In genomic region chr2:236579746-236580315, GRCh38 we compare ENCODE assay signal across 17 cellular contexts. TPM values are rescaled to one million over a fixed set of nuclear protein-coding genes. Genes with fewer than 3 reads are reported as not detected.
DNase-seq lines count a peak whose midpoint lies in the region; ATAC-seq, FAIRE-seq and TF ChIP-seq lines count a peak whose summit lies in the region.
"Had no signal": no experiment of that assay in that cellular context is flagged by ENCODE, and none has a peak within 500 bp of the region (broad histone marks: within the 10 kb centered on the region; RNA-seq: fewer than 3 reads in every experiment).

No MANE protein-coding gene starts in this region.

- peaks cover 2% of the 10 kb centered on the region; the same call in 1 of the 2 replicates for H3K27me3 ChIP-seq in IMR-90 (ENCODE audit: control insufficient read depth, insufficient read depth, low read length)
- no peaks in the 10 kb centered on the region for H3K27me3 ChIP-seq in GM12878 (replicated peaks in 1 of 2; ENCODE audit: control insufficient read depth in 2 of 2, insufficient read depth in 2 of 2, low read length in 1 of 2)
- no peaks in the 10 kb centered on the region for H3K27me3 ChIP-seq in gastrocnemius medialis
- H3K27me3 ChIP-seq: dorsolateral prefrontal cortex, Peyer's patch had no signal

- no peak overlapping the region for H4K5ac ChIP-seq in IMR-90 (ENCODE audit: low read depth, low read length)

- DNase-seq in IMR-90 (no peak), GM12878 (ENCODE audit: low read depth, low spot score) (no peak), left ventricle myocardium superior (no peak), gastrocnemius medialis (no peak), NCI-H345 treated with DMSO at 0.1 percent for 48 hours (lab: John Stamatoyannopoulos, UW; ENCODE audit: unreplicated experiment) (no peak), NOMO-1 treated with DMSO at 0.1 percent for 48 hours (lab: John Stamatoyannopoulos, UW; ENCODE audit: unreplicated experiment) (no peak)
- DNase-seq: activated CD4-positive, alpha-beta T cell treated with anti-CD3 and anti-CD28 coated beads, Interleukin-2, amount 50 U/mL, for 1 hour; activated naive CD4-positive, alpha-beta T cell treated with anti-CD3 and anti-CD28 coated beads, Interleukin-2, amount 10 ng/mL, durations not matched to agents 7 days and 5 days; activated T-cell treated with anti-CD3 and anti-CD28 coated beads for 4 hours; COR-L47; MV-4-11; NCI-H2081; Peyer's patch had no signal

- BruUV-seq in IMR-90 (replicated peaks; lab: Mats Ljungman, UMichigan), result no TSS peak
- no TSS peak for BruUV-seq in GM12878 (replicated peaks; lab: Mats Ljungman, UMichigan)

- in situ Hi-C loops in IMR-90 (cut with MboI; ENCODE audit: low sequenced_read_pairs), result no loop called here
- in situ Hi-C loops in GM12878 (cut with MboI), result no loop called here
- in situ Hi-C loops in gastrocnemius medialis (cut with MboI; ENCODE audit: low sequenced_read_pairs in 4 of 4), result no loop called here

- no peak overlapping the region for H3K9ac ChIP-seq in IMR-90 (ENCODE audit: low read depth, low read length)
- no peak overlapping the region for H3K9ac ChIP-seq in GM12878 (ENCODE audit: control insufficient read depth, insufficient read depth, low read length)

- H3K36me3 ChIP-seq in IMR-90 (ENCODE audit: control insufficient read depth, insufficient read depth, low read length), result no peaks in the 10 kb centered on the region
- peaks cover 7 to 11% of the 10 kb centered on the region in 2 experiments; a peak in 3 of 4 replicates for H3K36me3 ChIP-seq in GM12878 (ENCODE audit: control insufficient read depth in 2 of 2, insufficient read depth in 2 of 2, low read length in 1 of 2)
- H3K36me3 ChIP-seq in gastrocnemius medialis, result peaks cover 2 to 13% of the 10 kb centered on the region in 2 donors

- no peak overlapping the region for H3K14ac ChIP-seq in IMR-90 (replicated peaks; ENCODE audit: low read depth, low read length)

- H3K4ac ChIP-seq in IMR-90 (ENCODE audit: low read depth, low read length), result no peak overlapping the region

- POLR2A ChIA-PET in IMR-90 (lab: Charles Lee; ENCODE audit: unreplicated experiment), result no interaction called here
- POLR2A ChIA-PET in GM12878 (lab: Charles Lee), result no interaction called here

- TF ChIP-seq RAD21 in IMR-90 (IDR thresholded peaks at IDR 0.05; ENCODE audit: low read length), result no peak
- no peak for TF ChIP-seq RAD21 in GM12878 (IDR thresholded peaks at IDR 0.05; ENCODE audit: insufficient read depth, low read depth, low read length)

- H3K9me1 ChIP-seq in IMR-90 (ENCODE audit: insufficient read depth, low read length), result no peaks in the 10 kb centered on the region

- 39% methylated on average over 7 of the region's 9 CpGs; no CpG with 5 or more reads in 1 of the 2 experiments for WGBS in IMR-90 (ENCODE audit: extremely low coverage in 2 of 2, insufficient read length in 1 of 2), 2 experiments
- WGBS in GM12878 (ENCODE audit: insufficient coverage, insufficient replicate concordance, low lambda C conversion rate, missing lambda C conversion rate), result 92% methylated on average over 9 of the region's 9 CpGs

- no peaks in the 10 kb centered on the region for H3K4me1 ChIP-seq in IMR-90 (ENCODE audit: control insufficient read depth, insufficient read depth, low read length)
- H3K4me1 ChIP-seq in GM12878 (ENCODE audit: control insufficient read depth, insufficient read depth, low read length), result peaks cover 3% of the 10 kb centered on the region; the same call in 1 of the 2 replicates
- peaks cover 5 to 23% of the 10 kb centered on the region in 2 donors for H3K4me1 ChIP-seq in gastrocnemius medialis

- H2BK120ac ChIP-seq in IMR-90 (ENCODE audit: low read depth, low read length), result no peak overlapping the region

- H3K9me3 ChIP-seq in IMR-90 (ENCODE audit: control insufficient read depth, insufficient read depth, low read length) (peaks cover 2% of the 10 kb centered on the region), GM12878 (replicated peaks; ENCODE audit: control insufficient read depth, insufficient read depth, low read length) (no peaks in the 10 kb centered on the region; the same call in 2 of the 3 replicates), gastrocnemius medialis (no peaks in the 10 kb centered on the region)
- H3K9me3 ChIP-seq: Peyer's patch had no signal

- H2AFZ ChIP-seq in IMR-90 (replicated peaks; ENCODE audit: low read length, poor library complexity) (no peak overlapping the region), GM12878 (ENCODE audit: control insufficient read depth, low read depth, low read length) (no peak overlapping the region)

- H3K79me2 ChIP-seq in GM12878 (ENCODE audit: control insufficient read depth, insufficient read depth, low read length), result peaks cover 6% of the 10 kb centered on the region

- H2AK5ac ChIP-seq in IMR-90 (ENCODE audit: low read depth, low read length), result no peak overlapping the region

- no peak overlapping the region for H3K18ac ChIP-seq in IMR-90 (ENCODE audit: low read depth, low read length)

- TF ChIP-seq EP300 in GM12878 (IDR thresholded peaks at IDR 0.05; ENCODE audit: borderline replicate concordance in 1 of 2, control insufficient read depth in 1 of 2, low read depth in 2 of 2, low read length in 2 of 2), result no peak

- dilution Hi-C loops in IMR-90 (cut with HindIII; ENCODE audit: low sequenced_read_pairs, unreplicated experiment), result no loop called here

- H4K8ac ChIP-seq in IMR-90 (ENCODE audit: low read depth in 2 of 2, low read length in 2 of 2), result no peak overlapping the region

- no peaks in the 10 kb centered on the region for H3K79me1 ChIP-seq in IMR-90 (ENCODE audit: low read depth in 1 of 2, low read length in 2 of 2)

- H3K4me2 ChIP-seq in IMR-90 (ENCODE audit: low read depth, low read length) (no peak overlapping the region), GM12878 (ENCODE audit: control insufficient read depth, insufficient read depth) (no peak overlapping the region)

- H3K56ac ChIP-seq in IMR-90 (ENCODE audit: extremely low read depth, insufficient read depth, low read length), result no peak overlapping the region

- FAIRE-seq in GM12878 (lab: Jason Lieb, UNC), result no peak
- FAIRE-seq: islet of Langerhans had no signal

- H2AK9ac ChIP-seq in IMR-90 (replicated peaks; ENCODE audit: low read depth, low read length, poor library complexity), result no peak overlapping the region

- ATAC-seq in IMR-90 (ENCODE audit: low read depth) (no peak), GM12878 (no peak), left ventricle myocardium superior (peak; percentile 50), gastrocnemius medialis (peak in 1 of 2 donors; percentile 13), GM18517 (IDR thresholded peaks at IDR 0.05; ENCODE audit: unreplicated experiment) (no peak), HG02885 (IDR thresholded peaks at IDR 0.05; ENCODE audit: poor library complexity, unreplicated experiment) (no peak)

- CTCF ChIA-PET in IMR-90 (lab: Yijun Ruan, JAX), result no interaction called here
- CTCF ChIA-PET in GM12878 (lab: Yijun Ruan, JAX), result interaction anchor here (1.4 kb wide), 1 partner anchor 67 kb away, joined by 4 read pairs; no protein-coding TSS in a partner anchor

- no peaks in the 10 kb centered on the region for H4K20me1 ChIP-seq in IMR-90 (ENCODE audit: insufficient read depth, low read length)
- H4K20me1 ChIP-seq in GM12878 (ENCODE audit: control insufficient read depth, insufficient read depth), result no peaks in the 10 kb centered on the region

- H3K4me3 ChIP-seq in IMR-90 (ENCODE audit: insufficient read depth, low read depth, low read length) (no peak overlapping the region), GM12878 (no peak overlapping the region), gastrocnemius medialis (no peak overlapping the region)
- H3K4me3 ChIP-seq: dorsolateral prefrontal cortex, Peyer's patch had no signal

- TF ChIP-seq CTCF in IMR-90 (conservative IDR thresholded peaks at IDR 0.05; ENCODE audit: low read depth, low read length), result no peak
- no peak for TF ChIP-seq CTCF in GM12878 (IDR thresholded peaks at IDR 0.05 in 2 of 3, conservative IDR thresholded peaks at IDR 0.05 in 1 of 3; ENCODE audit: control insufficient read depth in 2 of 3, extremely low read depth in 1 of 3, insufficient read depth in 1 of 3, low read depth in 3 of 3, low read length in 3 of 3)
- TF ChIP-seq CTCF in gastrocnemius medialis (IDR thresholded peaks at IDR 0.05 in 4 of 5, conservative IDR thresholded peaks at IDR 0.05 in 1 of 5), result no peak

- intact Hi-C loops in IMR-90 (cut with micrococcal nuclease) (no loop called here), GM12878 (cut with micrococcal nuclease; ENCODE audit: unreplicated experiment) (no loop called here), left ventricle myocardium superior (cut with micrococcal nuclease) (loop anchor here (10.0 kb wide), 2 partner anchors 95 to 155 kb away; no protein-coding TSS in a partner anchor), gastrocnemius medialis (cut with DNase I; ENCODE audit: low total_unique reads) (no loop called here)

- TF ChIP-seq POLR2A in IMR-90 (IDR thresholded peaks at IDR 0.05; ENCODE audit: low read depth, low read length), result no peak
- no peak for TF ChIP-seq POLR2A in GM12878 (IDR thresholded peaks at IDR 0.05; ENCODE audit: low read depth, low read length)
- no peak for TF ChIP-seq POLR2A in gastrocnemius medialis (IDR thresholded peaks at IDR 0.05)

- no peak overlapping the region for H4K91ac ChIP-seq in IMR-90 (ENCODE audit: insufficient read depth, low read depth, low read length)

- H3K27ac ChIP-seq in IMR-90 (ENCODE audit: insufficient read depth, low read length), result no peak overlapping the region
- no peak overlapping the region for H3K27ac ChIP-seq in GM12878 (ENCODE audit: control insufficient read depth, insufficient read depth)
- peak overlapping the region; percentile 10 to 76 (median 22) for H3K27ac ChIP-seq in gastrocnemius medialis

- no peak overlapping the region for H2BK15ac ChIP-seq in IMR-90 (ENCODE audit: low read depth, low read length)

- H2BK5ac ChIP-seq in IMR-90 (ENCODE audit: low read depth, low read length, poor library complexity, severe bottlenecking), result no peak overlapping the region

- H3K23ac ChIP-seq in IMR-90 (ENCODE audit: low read depth, low read length), result no peak overlapping the region

- RAD21 ChIA-PET in GM12878 (lab: Charles Lee; ENCODE audit: unreplicated experiment), result no interaction called here

- SMC1A ChIA-PET in GM12878 (lab: Charles Lee; ENCODE audit: uncharacterized antibody, unreplicated experiment), result interaction anchor here (1.4 to 1.5 kb wide), 2 partner anchors 10 to 67 kb away, joined by 3 to 6 read pairs; partner anchors contain the start of gene ACKR3

- H2BK20ac ChIP-seq in IMR-90 (ENCODE audit: low read depth, low read length), result no peak overlapping the region

RNA-seq across cellular contexts. Expression of gene ACKR3, which starts 10.2 kb away (rescaled TPM):
- total RNA-seq in IMR-90 (2012; rRNA removed) (not detected in 2 replicates), GM12878 (2014; rRNA removed) (6.7 and 10.0 TPM in 2 replicates), GM12878 (2014; rRNA removed; fragmentation: Illumina TruSeq; extraction: Trizol) (3.0 and 4.8 TPM in 2 replicates), GM12878 (2021) (7.0 and 7.4 TPM in 2 replicates), left ventricle myocardium superior (25.4 TPM), gastrocnemius medialis (10 to 100 TPM in 2 of 4 donors, 1 to 10 TPM in 2; 7.1 to 55.0 (median 15.2) TPM)
- polyA plus RNA-seq in IMR-90 (2012; rRNA removed) (not detected in 2 replicates), GM12878 (2011; rRNA removed) (79.2 and 154 TPM in 2 replicates), GM12878 (2014; fragmentation: Illumina TruSeq; extraction: Trizol) (8.4 and 11.1 TPM in 2 replicates), GM12878 (2014; fragmentation: Nextera tagmentation; extraction: Ambion mirVana) (1 to 10 TPM; 3.1 to 3.8 TPM), GM12878 (2014; rRNA removed) (7.7 and 9.5 TPM in 2 replicates), GM12878 (2016; fragmentation: Nextera tagmentation; extraction: Ambion mirVana) (1 to 10 TPM; 6.1 to 6.2 TPM)
- polyA plus RNA-seq in IMR-90 (2012; cell fraction: cytosol; rRNA removed), result not detected in 2 replicates
- polyA plus RNA-seq in IMR-90 (2012; cell fraction: nucleus; rRNA removed; ENCODE audit: low replicate concordance), result 0.32 TPM in 1 of 2 replicates, not detected in the other
- 179 and 190 TPM in 2 replicates for total RNA-seq in GM12878 (2013; cell fraction: nucleolus; rRNA removed)
- polyA plus RNA-seq in GM12878 (2011; ENCODE audit: low read depth), result 13.1 TPM
- polyA plus RNA-seq in GM12878 (2011; cell fraction: cytosol; rRNA removed), result 198 and 252 TPM in 2 replicates
- polyA plus RNA-seq in GM12878 (2011; cell fraction: nucleus; rRNA removed), result 175 and 259 TPM in 2 replicates
- polyA plus RNA-seq in GM12878 (2012), result 12.5 and 14.4 TPM in 2 replicates
- polyA minus RNA-seq in GM12878 (2011; rRNA and poly(A)+ RNA removed), result 349 and 417 TPM in 2 replicates
- polyA minus RNA-seq in GM12878 (2011; cell fraction: cytosol; rRNA and poly(A)+ RNA removed), result 24.4 and 33.4 TPM in 2 replicates
- 62.5 and 74.1 TPM in 2 replicates for polyA minus RNA-seq in GM12878 (2011; cell fraction: nucleus; rRNA and poly(A)+ RNA removed)

Comparison
In these comparisons a context has a peak if more than half of its experiments do, and no peak if none do; other contexts are left out.
1. H3K27ac ChIP-seq: peak in gastrocnemius medialis (4 of 4); none in IMR-90 (single experiment) and GM12878 (single experiment).